Comparison of ENCODE assay signal across 9 cellular contexts in genomic region chr10:73117976-73118743, GRCh38. TPM values are rescaled to one million over a fixed set of nuclear protein-coding genes. Genes with fewer than 3 reads are reported as not detected.
A peak's percentile ranks its signal among the peaks of the same experiment; 100 is the strongest.
DNase-seq lines count a peak whose midpoint lies in the region; ATAC-seq, FAIRE-seq and TF ChIP-seq lines count a peak whose summit lies in the region.
"Had no signal": no experiment of that assay in that cellular context is flagged by ENCODE, and none has a peak within 500 bp of the region (broad histone marks: within the 10 kb centered on the region; RNA-seq: fewer than 3 reads in every experiment).

No MANE protein-coding gene starts in this region.

- H3K4me3 Mint-ChIP-seq in astrocyte (ENCODE audit: unreplicated experiment) (no peak overlapping the region), nephron (peak overlapping the region in 1 of 3 experiments; percentile 8)

- peak overlapping the region; percentile 55 for H3K27ac Mint-ChIP-seq in astrocyte (ENCODE audit: unreplicated experiment)
- peak overlapping the region in 2 of 3 experiments; percentile 43 to 57 for H3K27ac Mint-ChIP-seq in nephron

- no peaks in the 10 kb centered on the region for H3K36me3 ChIP-seq in astrocyte (ENCODE audit: insufficient read depth, low read length)
- 0 out of 2 replicates have a peak, but pooled peaks cover 2% of the 10 kb centered on the region for H3K36me3 ChIP-seq in SJCRH30

- TF ChIP-seq CTCF in astrocyte (IDR thresholded peaks at IDR 0.05; ENCODE audit: insufficient read depth, low read depth, low read length) (no peak), nephron (IDR thresholded peaks at IDR 0.05; ENCODE audit: unreplicated experiment in 3 of 3) (no peak)

- no peaks in the 10 kb centered on the region for H3K79me2 ChIP-seq in astrocyte (ENCODE audit: insufficient read depth, low read length)

- peaks cover 2% of the 10 kb centered on the region for H3K36me3 Mint-ChIP-seq in astrocyte (ENCODE audit: low read depth, unreplicated experiment)
- peaks cover 7% of the 10 kb centered on the region for H3K36me3 Mint-ChIP-seq in nephron (ENCODE audit: low read depth)

- H3K9me3 ChIP-seq in astrocyte (ENCODE audit: insufficient read depth, low read depth, low read length) (no peaks in the 10 kb centered on the region), SJCRH30 (replicated peaks) (no peaks in the 10 kb centered on the region)

- peaks cover 7% of the 10 kb centered on the region for H3K4me1 ChIP-seq in astrocyte (ENCODE audit: insufficient read depth, low read length)
- no peaks in the 10 kb centered on the region for H3K4me1 ChIP-seq in SJCRH30

- ATAC-seq in Right ventricle myocardium inferior (peak; percentile 86), HG03108 (IDR thresholded peaks at IDR 0.05; ENCODE audit: unreplicated experiment) (peak; percentile 79), HG03457 (IDR thresholded peaks at IDR 0.05; ENCODE audit: unreplicated experiment) (no peak)

- no peaks in the 10 kb centered on the region for H3K27me3 Mint-ChIP-seq in astrocyte (ENCODE audit: low read depth, unreplicated experiment)
- no peaks in the 10 kb centered on the region for H3K27me3 Mint-ChIP-seq in nephron (ENCODE audit: low read depth)

- H3K4me3 ChIP-seq in astrocyte (ENCODE audit: insufficient read depth, low read depth, low read length) (no peak overlapping the region), SJCRH30 (no peak overlapping the region)

- FAIRE-seq in astrocyte (lab: Jason Lieb, UNC): peak; percentile 39

- H3K4me1 Mint-ChIP-seq in astrocyte (ENCODE audit: low read depth, unreplicated experiment): peaks cover 13% of the 10 kb centered on the region
- H3K4me1 Mint-ChIP-seq in nephron: peaks cover 7% of the 10 kb centered on the region

- DNase-seq in Right ventricle myocardium inferior (ENCODE audit: missing footprints) (no peak), cardiac septum (ENCODE audit: low spot score) (no peak), astrocyte (ENCODE audit: low read depth) (peak; percentile 39), SJCRH30 (no peak)
- no peak for DNase-seq in stimulated activated CD4-positive, alpha-beta T cell treated with anti-CD3 and anti-CD28 coated beads, Interleukin-15, amount 100 ng/mL, for 24 hours
- DNase-seq: DND-41 had no signal

- peak overlapping the region; percentile 75 for H3K4me2 ChIP-seq in astrocyte (ENCODE audit: low read length)

- H3K27ac ChIP-seq in astrocyte (ENCODE audit: low read depth, low read length) (peak overlapping the region; percentile 53), SJCRH30 (no peak overlapping the region)

- intact Hi-C loops in Right ventricle myocardium inferior (cut with DNase I): loop anchor here (2.0 kb wide), 1 partner anchor 21 kb away; the partner anchor contains the start of gene P4HA1
- intact Hi-C loops in cardiac septum (cut with DNase I): no loop called here

- H4K20me1 ChIP-seq in astrocyte (ENCODE audit: insufficient read depth, low read length): peaks cover 6% of the 10 kb centered on the region

- H2AFZ ChIP-seq in astrocyte (ENCODE audit: low read depth, low read length): no peak overlapping the region

- H3K9ac ChIP-seq in astrocyte (ENCODE audit: low read length): peak overlapping the region; percentile 60

- H3K27me3 ChIP-seq in astrocyte (ENCODE audit: insufficient read depth, low read length) (no peaks in the 10 kb centered on the region), SJCRH30 (no peaks in the 10 kb centered on the region)

- H3K9me3 Mint-ChIP-seq in astrocyte (ENCODE audit: unreplicated experiment): no peaks in the 10 kb centered on the region
- no peaks in the 10 kb centered on the region for H3K9me3 Mint-ChIP-seq in nephron

RNA-seq across cellular contexts. Expression of gene NUDT13, which starts 7.9 kb away (rescaled TPM):
- total RNA-seq in Right ventricle myocardium inferior: 3.6 TPM
- total RNA-seq in cardiac septum: 2.4 TPM
- 2.2 and 2.4 TPM in 2 replicates for total RNA-seq in astrocyte
- total RNA-seq in SJCRH30 (2014; rRNA removed; shearing (Covaris generic)): 0.49 and 0.84 TPM in 2 replicates

RNA-seq across cellular contexts. Expression of gene P4HA1, which starts 21.5 kb away (rescaled TPM):
- 77.0 TPM for total RNA-seq in Right ventricle myocardium inferior
- 54.8 TPM for total RNA-seq in cardiac septum
- total RNA-seq in astrocyte: 244 and 341 TPM in 2 replicates
- 78.0 and 82.4 TPM in 2 replicates for total RNA-seq in SJCRH30 (2014; rRNA removed; shearing (Covaris generic))

RNA-seq across cellular contexts. Expression of gene ECD, which starts 49.6 kb away (rescaled TPM):
- total RNA-seq in Right ventricle myocardium inferior (15.3 TPM), cardiac septum (17.0 TPM), astrocyte (33.7 and 35.6 TPM in 2 replicates)
- total RNA-seq in SJCRH30 (2014; rRNA removed; shearing (Covaris generic)): 47.9 and 48.0 TPM in 2 replicates

RNA-seq across cellular contexts. Expression of gene FAM149B1, which starts 49.8 kb away (rescaled TPM):
- total RNA-seq in Right ventricle myocardium inferior (12.9 TPM), cardiac septum (11.5 TPM), astrocyte (14.0 and 14.9 TPM in 2 replicates)
- total RNA-seq in SJCRH30 (2014; rRNA removed; shearing (Covaris generic)): 10.1 and 12.4 TPM in 2 replicates
